Comparison of ENCODE assay signal across 13 cellular contexts in genomic region chr6:106102967-106103727, GRCh38. TPM values are rescaled to one million over a fixed set of nuclear protein-coding genes. Genes with fewer than 3 reads are reported as not detected.
DNase-seq lines count a peak whose midpoint lies in the region; ATAC-seq and TF ChIP-seq lines count a peak whose summit lies in the region.
"Had no signal": no experiment of that assay in that cellular context is flagged by ENCODE, and none has a peak within 500 bp of the region (broad histone marks: within the 10 kb centered on the region; RNA-seq: fewer than 3 reads in every experiment).

No MANE protein-coding gene starts in this region.

- CTCF ChIA-PET in Caco-2 (lab: Charles Lee) = no interaction called here

- no peak overlapping the region for H2AK5ac ChIP-seq in neuronal stem cell (ENCODE audit: low read depth, low read length)

- POLR2A ChIA-PET in naive thymus-derived CD8-positive, alpha-beta T cell (lab: Charles Lee) = interaction anchor here (1.3 kb wide), 1 partner anchor 14 kb away, joined by 4 read pairs; no protein-coding TSS in a partner anchor
- POLR2A ChIA-PET in Caco-2 (lab: Charles Lee) = no interaction called here

- DNase-seq in CD4-positive, CD25-positive, alpha-beta regulatory T cell = no peak
- no peak for DNase-seq in central memory CD8-positive, alpha-beta T cell (ENCODE audit: low spot score in 2 of 2)
- DNase-seq in naive thymus-derived CD8-positive, alpha-beta T cell = no peak
- no peak for DNase-seq in neuronal stem cell (ENCODE audit: low spot score)
- no peak for DNase-seq in cortex of kidney (lab: John Stamatoyannopoulos, UW)
- DNase-seq in HK-2 (ENCODE audit: unreplicated experiment) = no peak
- no peak for DNase-seq in Caco-2
- DNase-seq: body of pancreas; hypothalamus; pancreas; stimulated activated CD8-positive, alpha-beta memory T cell treated with anti-CD3 and anti-CD28 coated beads, Interleukin-4, amount 100 ng/mL, for 48 hours; T1000 had no signal

- TF ChIP-seq CTCF in Caco-2 (IDR thresholded peaks at IDR 0.05; ENCODE audit: insufficient read depth in 1 of 2, low read depth in 1 of 2, low read length in 1 of 2, severe bottlenecking in 1 of 2, unreplicated experiment in 1 of 2) = no peak

- no peak overlapping the region for H3K9ac ChIP-seq in neuronal stem cell (ENCODE audit: low read depth, low read length, poor library complexity)

- H4K91ac ChIP-seq in neuronal stem cell (ENCODE audit: low read depth, low read length, poor library complexity) = no peak overlapping the region

- intact Hi-C loops in Caco-2 (cut with micrococcal nuclease; ENCODE audit: unreplicated experiment) = no loop called here

- H2AFZ ChIP-seq in neuronal stem cell (ENCODE audit: low read length) = no peak overlapping the region

- H3K36me3 Mint-ChIP-seq in CD4-positive, CD25-positive, alpha-beta regulatory T cell = peaks cover 64% of the 10 kb centered on the region
- H3K36me3 Mint-ChIP-seq in IgD-negative memory B cell = peaks cover 30% of the 10 kb centered on the region
- H3K36me3 Mint-ChIP-seq in central memory CD8-positive, alpha-beta T cell (ENCODE audit: insufficient read depth) = peaks cover 69% of the 10 kb centered on the region
- H3K36me3 Mint-ChIP-seq in naive thymus-derived CD8-positive, alpha-beta T cell = no peaks in the 10 kb centered on the region
- peaks cover 33% of the 10 kb centered on the region for H3K36me3 Mint-ChIP-seq in Caco-2 (ENCODE audit: insufficient read depth, unreplicated experiment)

- H3K23ac ChIP-seq in neuronal stem cell (ENCODE audit: low read depth, low read length, poor library complexity) = no peak overlapping the region

- H2BK12ac ChIP-seq in neuronal stem cell (ENCODE audit: low read length) = no peak overlapping the region

- peaks cover 77% of the 10 kb centered on the region for H3K4me1 ChIP-seq in CD4-positive, CD25-positive, alpha-beta regulatory T cell (ENCODE audit: control insufficient read depth, insufficient read depth, low read length, poor library complexity, severe bottlenecking)
- H3K4me1 ChIP-seq in neuronal stem cell (ENCODE audit: control insufficient read depth in 2 of 2, insufficient read depth in 1 of 2, low read depth in 1 of 2, low read length in 2 of 2) (peaks cover 7 to 11% of the 10 kb centered on the region in 2 donors), Caco-2 (no peaks in the 10 kb centered on the region)
- H3K4me1 ChIP-seq: pancreas had no signal

- peaks cover 0 to 87% (median 49%) of the 10 kb centered on the region in 4 donors for H3K4me1 Mint-ChIP-seq in CD4-positive, CD25-positive, alpha-beta regulatory T cell
- H3K4me1 Mint-ChIP-seq in IgD-negative memory B cell (peaks cover 36 to 57% (median 45%) of the 10 kb centered on the region in 3 donors), Caco-2 (ENCODE audit: low read depth, unreplicated experiment) (peaks cover 11% of the 10 kb centered on the region)
- H3K4me1 Mint-ChIP-seq in central memory CD8-positive, alpha-beta T cell = peaks cover 64% of the 10 kb centered on the region
- peaks cover 25 to 75% (median 46%) of the 10 kb centered on the region in 4 donors for H3K4me1 Mint-ChIP-seq in naive thymus-derived CD8-positive, alpha-beta T cell

- H3K36me3 ChIP-seq in CD4-positive, CD25-positive, alpha-beta regulatory T cell (ENCODE audit: control insufficient read depth, insufficient read depth, low read length) = peaks cover 42% of the 10 kb centered on the region
- peaks cover 0 to 5% of the 10 kb centered on the region in 2 donors for H3K36me3 ChIP-seq in neuronal stem cell (replicated peaks in 1 of 2; ENCODE audit: control insufficient read depth in 2 of 2, insufficient read depth in 2 of 2, low read length in 2 of 2)
- H3K36me3 ChIP-seq in Caco-2 (ENCODE audit: control insufficient read depth, insufficient read depth, low read length) = peaks cover 3% of the 10 kb centered on the region; the same call in 1 of the 2 replicates
- H3K36me3 ChIP-seq: pancreas had no signal

- H3K27ac ChIP-seq in CD4-positive, CD25-positive, alpha-beta regulatory T cell (ENCODE audit: insufficient read depth, low read length, poor library complexity, severe bottlenecking) = peak overlapping the region; percentile 90
- no peak overlapping the region for H3K27ac ChIP-seq in neuronal stem cell (replicated peaks; ENCODE audit: low read length)
- H3K27ac ChIP-seq: body of pancreas, pancreas had no signal

- H3K14ac ChIP-seq in neuronal stem cell (ENCODE audit: low read length) = no peak overlapping the region

- H3K27me3 Mint-ChIP-seq in CD4-positive, CD25-positive, alpha-beta regulatory T cell = no peaks in the 10 kb centered on the region
- H3K27me3 Mint-ChIP-seq in IgD-negative memory B cell (no peaks in the 10 kb centered on the region), Caco-2 (ENCODE audit: insufficient read depth, unreplicated experiment) (no peaks in the 10 kb centered on the region)
- no peaks in the 10 kb centered on the region for H3K27me3 Mint-ChIP-seq in central memory CD8-positive, alpha-beta T cell
- peaks cover 0 to 38% (median 6%) of the 10 kb centered on the region in 5 donors for H3K27me3 Mint-ChIP-seq in naive thymus-derived CD8-positive, alpha-beta T cell

- H3K9me3 ChIP-seq in CD4-positive, CD25-positive, alpha-beta regulatory T cell (ENCODE audit: control insufficient read depth in 2 of 2, low read length in 2 of 2) = no peaks in the 10 kb centered on the region
- H3K9me3 ChIP-seq in neuronal stem cell (replicated peaks in 1 of 2; ENCODE audit: control insufficient read depth in 2 of 2, insufficient read depth in 1 of 2, low read depth in 1 of 2, low read length in 2 of 2) (no peaks in the 10 kb centered on the region), Caco-2 (no peaks in the 10 kb centered on the region)
- H3K9me3 ChIP-seq: body of pancreas, pancreas had no signal

- no CpG with 5 or more reads among the region's 11 CpGs for WGBS in neuronal stem cell (ENCODE audit: extremely low coverage in 2 of 2, insufficient read length in 2 of 2, insufficient replicate concordance in 1 of 2), 2 donors

- H3K4me3 ChIP-seq in CD4-positive, CD25-positive, alpha-beta regulatory T cell (ENCODE audit: low read depth, low read length) = peak overlapping the region; percentile 100
- H3K4me3 ChIP-seq in neuronal stem cell (ENCODE audit: low read length in 2 of 2) = no peak overlapping the region
- H3K4me3 ChIP-seq in Caco-2 (ENCODE audit: low read depth, low read length) = no peak overlapping the region
- H3K4me3 ChIP-seq: body of pancreas, pancreas had no signal

- BruUV-seq in Caco-2 (replicated peaks; lab: Mats Ljungman, UMichigan) = no TSS peak

- no peak for ATAC-seq in CD4-positive, CD25-positive, alpha-beta regulatory T cell (ENCODE audit: low read depth in 2 of 2)
- no peak for ATAC-seq in central memory CD8-positive, alpha-beta T cell (replicated peaks; ENCODE audit: extremely low read depth, poor library complexity, severe bottlenecking)
- no peak for ATAC-seq in naive thymus-derived CD8-positive, alpha-beta T cell
- ATAC-seq: body of pancreas had no signal

- no peak overlapping the region for H2BK120ac ChIP-seq in neuronal stem cell (ENCODE audit: low read depth, low read length)

- no peak overlapping the region for H3K4ac ChIP-seq in neuronal stem cell (ENCODE audit: low read length)

- no peaks in the 10 kb centered on the region for H3K27me3 ChIP-seq in CD4-positive, CD25-positive, alpha-beta regulatory T cell (ENCODE audit: control insufficient read depth, insufficient read depth, low read length)
- peaks cover 0 to 2% (median 0%) of the 10 kb centered on the region in 3 experiments for H3K27me3 ChIP-seq in neuronal stem cell (ENCODE audit: control insufficient read depth in 3 of 3, insufficient read depth in 3 of 3, low read depth in 1 of 3, low read length in 3 of 3)
- no peaks in the 10 kb centered on the region for H3K27me3 ChIP-seq in Caco-2 (replicated peaks; ENCODE audit: control insufficient read depth, insufficient read depth, low read length)
- H3K27me3 ChIP-seq: body of pancreas, pancreas had no signal

- H3K9me3 Mint-ChIP-seq in CD4-positive, CD25-positive, alpha-beta regulatory T cell = peaks cover 0 to 2% (median 0%) of the 10 kb centered on the region in 7 donors
- H3K9me3 Mint-ChIP-seq in IgD-negative memory B cell = no peaks in the 10 kb centered on the region
- no peaks in the 10 kb centered on the region for H3K9me3 Mint-ChIP-seq in central memory CD8-positive, alpha-beta T cell
- no peaks in the 10 kb centered on the region for H3K9me3 Mint-ChIP-seq in naive thymus-derived CD8-positive, alpha-beta T cell
- no peaks in the 10 kb centered on the region for H3K9me3 Mint-ChIP-seq in Caco-2 (ENCODE audit: unreplicated experiment)

- H2BK5ac ChIP-seq in neuronal stem cell (ENCODE audit: low read length) = no peak overlapping the region

- H3K4me2 ChIP-seq in neuronal stem cell (ENCODE audit: insufficient read depth, low read length, poor library complexity, severe bottlenecking) = no peak overlapping the region

- peak overlapping the region; percentile 91 to 99 (median 96) for H3K4me3 Mint-ChIP-seq in CD4-positive, CD25-positive, alpha-beta regulatory T cell
- H3K4me3 Mint-ChIP-seq in IgD-negative memory B cell (peak overlapping the region; percentile 12 to 93 (median 76)), Caco-2 (ENCODE audit: unreplicated experiment) (no peak overlapping the region)
- H3K4me3 Mint-ChIP-seq in central memory CD8-positive, alpha-beta T cell = peak overlapping the region; percentile 99
- H3K4me3 Mint-ChIP-seq in naive thymus-derived CD8-positive, alpha-beta T cell = peak overlapping the region; percentile 6 to 93 (median 75)

- peak overlapping the region; percentile 40 to 95 (median 94) for H3K27ac Mint-ChIP-seq in CD4-positive, CD25-positive, alpha-beta regulatory T cell
- H3K27ac Mint-ChIP-seq in IgD-negative memory B cell (peak overlapping the region in 2 of 3 donors; percentile 6 to 82), Caco-2 (ENCODE audit: unreplicated experiment) (no peak overlapping the region)
- peak overlapping the region; percentile 87 for H3K27ac Mint-ChIP-seq in central memory CD8-positive, alpha-beta T cell (ENCODE audit: low read depth)
- H3K27ac Mint-ChIP-seq in naive thymus-derived CD8-positive, alpha-beta T cell = peak overlapping the region in 4 of 10 donors; percentile 49 to 93 (median 82)

- H3K79me1 ChIP-seq in neuronal stem cell (ENCODE audit: low read depth, low read length) = no peaks in the 10 kb centered on the region

- no peak overlapping the region for H4K8ac ChIP-seq in neuronal stem cell (ENCODE audit: low read depth, low read length)

- no peak overlapping the region for H3K18ac ChIP-seq in neuronal stem cell (ENCODE audit: low read length)

- H2BK15ac ChIP-seq in neuronal stem cell (ENCODE audit: low read length) = no peak overlapping the region

RNA-seq across cellular contexts. Expression of gene PRDM1, which starts 17.0 kb away (rescaled TPM):
- 327 TPM for total RNA-seq in CD4-positive, CD25-positive, alpha-beta regulatory T cell
- polyA plus RNA-seq in CD4-positive, CD25-positive, alpha-beta regulatory T cell = 10 to 100 TPM; 48.6 to 71.6 (median 64.7) TPM
- 11.0 TPM for polyA plus RNA-seq in IgD-negative memory B cell
- under 1 TPM; 0.58 to 0.94 TPM for total RNA-seq in naive thymus-derived CD8-positive, alpha-beta T cell
- 10 to 100 TPM in 1 of 3 donors, 1 to 10 TPM in 1, under 1 TPM in 1; 0.35 to 15.6 (median 1.6) TPM for polyA plus RNA-seq in naive thymus-derived CD8-positive, alpha-beta T cell
- 2.1 TPM for polyA plus RNA-seq in neuronal stem cell (2013, experiment 1 of 2)
- 2.3 TPM for polyA plus RNA-seq in neuronal stem cell (2013, experiment 2 of 2)
- 10.4 and 11.4 TPM in 2 replicates for total RNA-seq in Caco-2 (2022)

Comparison
In these comparisons a context has a peak if more than half of its experiments do, and no peak if none do; other contexts are left out.
1. RNA of gene PRDM1, which starts 17.0 kb away (total RNA-seq): 327 TPM in CD4-positive, CD25-positive, alpha-beta regulatory T cell (single experiment); 10.4 to 11.4 TPM in Caco-2 and 0.58 to 0.94 TPM in naive thymus-derived CD8-positive, alpha-beta T cell; every median in the first group is over 10 times any median in the second.